ENCODE assay signal across 1 cellular context in genomic region chr10:13352519-13352918, GRCh38.
TF ChIP-seq lines count a peak whose summit lies in the region.

No MANE protein-coding gene starts in this region.

TF ChIP-seq in HCT116, 20 proteins besides CTCF, POLR2A, EP300 and RAD21 (continued from another document):
- TF ChIP-seq ZBTB33 (IDR thresholded peaks at IDR 0.05; ENCODE audit: extremely low read depth, insufficient replicate concordance, low read length) = no peak
- TF ChIP-seq POLR2AphosphoS5 (IDR thresholded peaks at IDR 0.05; ENCODE audit: low read depth, low read length) = no peak
- TF ChIP-seq JUND (IDR thresholded peaks at IDR 0.05) = no peak
- no peak for TF ChIP-seq ELF1 (IDR thresholded peaks at IDR 0.05; ENCODE audit: borderline replicate concordance, low read depth)
- TF ChIP-seq EZH2phosphoT487 (IDR thresholded peaks at IDR 0.05; ENCODE audit: borderline replicate concordance) = no peak
- TF ChIP-seq ATF3 (IDR thresholded peaks at IDR 0.05) = no peak
